17 cellular contexts compared by ENCODE assay signal in the genomic region with DNA sequence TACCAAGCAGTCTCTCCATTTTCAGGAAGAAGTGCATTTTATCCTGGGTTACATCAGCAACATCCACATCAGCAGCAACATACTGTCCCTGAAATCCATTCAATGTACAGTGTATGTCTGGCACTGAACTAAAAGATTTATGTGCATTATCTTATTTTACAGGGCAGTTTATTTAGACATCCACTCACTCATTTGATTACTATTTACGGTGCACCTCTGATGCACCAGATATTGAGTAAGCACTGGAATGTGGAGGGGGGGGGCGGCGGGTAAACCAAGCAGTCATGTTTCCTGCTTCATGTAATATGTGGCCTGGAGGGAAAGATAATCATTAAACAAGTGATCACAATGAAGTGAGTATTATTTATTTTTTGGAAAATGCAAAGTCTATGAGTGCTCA.
DNase-seq lines count a peak whose midpoint lies in the region; ATAC-seq and TF ChIP-seq lines count a peak whose summit lies in the region.
"Had no signal": no experiment of that assay in that cellular context is flagged by ENCODE, and none has a peak within 500 bp of the region (broad histone marks: within the 10 kb centered on the region; RNA-seq: fewer than 3 reads in every experiment).

No MANE protein-coding gene starts in this region.

- peaks cover 7% of the 10 kb centered on the region for H3K9me3 Mint-ChIP-seq in Calu3 (ENCODE audit: low read depth, unreplicated experiment)
- no peaks in the 10 kb centered on the region for H3K9me3 Mint-ChIP-seq in activated naive CD4-positive, alpha-beta T cell treated with anti-CD3 and anti-CD28 coated beads for 36 hours

- H3K4me3 ChIP-seq in PC-3 (ENCODE audit: low read length) (no peak overlapping the region), epithelial cell of esophagus (ENCODE audit: low read length) (no peak overlapping the region), PC-9 (no peak overlapping the region)
- H3K4me3 ChIP-seq: GM12878 had no signal

- no peak overlapping the region for H3K9ac ChIP-seq in PC-3 (ENCODE audit: low read length)
- H3K9ac ChIP-seq: KMS-11 had no signal

- BruUV-seq in Calu3 (replicated peaks; lab: Mats Ljungman, UMichigan) (no TSS peak), PC-3 (replicated peaks; lab: Mats Ljungman, UMichigan) (no TSS peak), PC-9 (replicated peaks; lab: Mats Ljungman, UMichigan) (no TSS peak)

- no peak overlapping the region for H3K27ac ChIP-seq in PC-3 (ENCODE audit: low read length)
- no peak overlapping the region for H3K27ac ChIP-seq in PC-9
- H3K27ac ChIP-seq: KMS-11 had no signal

- H3K9me3 ChIP-seq in PC-3 (ENCODE audit: low read length) (no peaks in the 10 kb centered on the region; the same call in 1 of the 2 replicates), PC-9 (ENCODE audit: insufficient read depth, low read depth) (no peaks in the 10 kb centered on the region)
- H3K9me3 ChIP-seq: Caco-2 had no signal

- H3K36me3 Mint-ChIP-seq in Calu3 (ENCODE audit: insufficient read depth, unreplicated experiment): no peaks in the 10 kb centered on the region
- no peaks in the 10 kb centered on the region for H3K36me3 Mint-ChIP-seq in activated naive CD4-positive, alpha-beta T cell treated with anti-CD3 and anti-CD28 coated beads for 36 hours (ENCODE audit: low read depth)

- no peak overlapping the region for H3K4me3 Mint-ChIP-seq in Calu3 (ENCODE audit: low read depth, unreplicated experiment)
- no peak overlapping the region for H3K4me3 Mint-ChIP-seq in activated naive CD4-positive, alpha-beta T cell treated with anti-CD3 and anti-CD28 coated beads for 36 hours

- H3K4me1 ChIP-seq in PC-3 (ENCODE audit: insufficient read depth, low read length) (no peaks in the 10 kb centered on the region), PC-9 (replicated peaks; ENCODE audit: insufficient read depth) (no peaks in the 10 kb centered on the region)
- H3K4me1 ChIP-seq: Caco-2 had no signal

- no peak overlapping the region for H3K27ac Mint-ChIP-seq in Calu3 (ENCODE audit: unreplicated experiment)
- H3K27ac Mint-ChIP-seq in activated naive CD4-positive, alpha-beta T cell treated with anti-CD3 and anti-CD28 coated beads for 36 hours: no peak overlapping the region

- no peaks in the 10 kb centered on the region for H3F3A ChIP-seq in PC-3 (ENCODE audit: low read length, unreplicated experiment)
- H3F3A ChIP-seq in PC-9 (ENCODE audit: insufficient read depth, low read depth): no peaks in the 10 kb centered on the region

- H4K20me1 ChIP-seq in PC-3 (ENCODE audit: low read length) (no peaks in the 10 kb centered on the region), PC-9 (ENCODE audit: insufficient read depth) (no peaks in the 10 kb centered on the region)

- H3K79me2 ChIP-seq in PC-3 (ENCODE audit: low read length) (no peaks in the 10 kb centered on the region), PC-9 (ENCODE audit: low read depth) (no peaks in the 10 kb centered on the region)

- no peaks in the 10 kb centered on the region for H3K9me2 ChIP-seq in PC-3 (replicated peaks; ENCODE audit: low read length)
- 0 out of 2 replicates have a peak, but pooled peaks cover 7% of the 10 kb centered on the region for H3K9me2 ChIP-seq in PC-9 (ENCODE audit: insufficient read depth)

- H3K27me3 Mint-ChIP-seq in Calu3 (ENCODE audit: unreplicated experiment): no peaks in the 10 kb centered on the region
- H3K27me3 Mint-ChIP-seq in activated naive CD4-positive, alpha-beta T cell treated with anti-CD3 and anti-CD28 coated beads for 36 hours (ENCODE audit: low read depth): no peaks in the 10 kb centered on the region

- CTCF ChIA-PET in Calu3 (lab: Charles Lee) (no interaction called here), PC-3 (lab: Charles Lee) (no interaction called here), PC-9 (lab: Charles Lee) (no interaction called here)
- CTCF ChIA-PET in activated naive CD4-positive, alpha-beta T cell treated with anti-CD3 and anti-CD28 coated beads for 36 hours (lab: Charles Lee): no interaction called here

- TF ChIP-seq CTCF in Calu3 (IDR thresholded peaks at IDR 0.05; ENCODE audit: unreplicated experiment): no peak
- TF ChIP-seq CTCF in PC-3 (conservative IDR thresholded peaks at IDR 0.05; ENCODE audit: low read depth, low read length): no peak
- TF ChIP-seq CTCF in epithelial cell of esophagus (IDR thresholded peaks at IDR 0.05; ENCODE audit: insufficient read depth, low read depth, low read length, missing control alignments): no peak
- no peak for TF ChIP-seq CTCF in PC-9 (conservative IDR thresholded peaks at IDR 0.05)

- H3K36me3 ChIP-seq in PC-3 (ENCODE audit: low read depth, low read length) (no peaks in the 10 kb centered on the region), PC-9 (ENCODE audit: low read depth) (no peaks in the 10 kb centered on the region)

- POLR2A ChIA-PET in PC-3 (lab: Charles Lee; ENCODE audit: unreplicated experiment) (no interaction called here), PC-9 (lab: Charles Lee; ENCODE audit: unreplicated experiment) (no interaction called here)

- H3K27me3 ChIP-seq in PC-3 (ENCODE audit: low read length) (no peaks in the 10 kb centered on the region), PC-9 (ENCODE audit: insufficient read depth, low read depth) (no peaks in the 10 kb centered on the region)

- intact Hi-C loops in Calu3 (cut with micrococcal nuclease; ENCODE audit: unreplicated experiment) (no loop called here), PC-3 (cut with micrococcal nuclease) (no loop called here), PC-9 (cut with micrococcal nuclease; ENCODE audit: unreplicated experiment) (no loop called here)
- intact Hi-C loops in activated naive CD4-positive, alpha-beta T cell treated with anti-CD3 and anti-CD28 coated beads for 36 hours (cut with micrococcal nuclease): no loop called here

- H3K4me2 ChIP-seq in PC-3 (ENCODE audit: low read length): no peak overlapping the region
- H3K4me2 ChIP-seq in PC-9: no peak overlapping the region
- H3K4me2 ChIP-seq: KMS-11 had no signal

- no peak overlapping the region for H2AFZ ChIP-seq in PC-3 (ENCODE audit: low read length)
- H2AFZ ChIP-seq in PC-9: no peak overlapping the region

- H3K4me1 Mint-ChIP-seq in Calu3 (ENCODE audit: low read depth, unreplicated experiment): no peaks in the 10 kb centered on the region
- H3K4me1 Mint-ChIP-seq in activated naive CD4-positive, alpha-beta T cell treated with anti-CD3 and anti-CD28 coated beads for 36 hours (ENCODE audit: low read depth): no peaks in the 10 kb centered on the region

- ATAC-seq in PC-3: no peak
- ATAC-seq in activated CD4-positive, CD25-positive, alpha-beta regulatory T cell treated with anti-CD3 and anti-CD28 coated beads, Interleukin-2, amount 50 U/mL, for 24 hours: no peak
- ATAC-seq: GM12878, Right ventricle myocardium inferior had no signal

- peak; percentile 9 for DNase-seq in Calu3
- DNase-seq in PC-3: peak; percentile 16
- peak; percentile 66 for DNase-seq in epithelial cell of esophagus (ENCODE audit: low read depth)
- DNase-seq in mucosa of gallbladder (ENCODE audit: low spot score): peak; percentile 20
- DNase-seq in activated naive CD4-positive, alpha-beta T cell treated with anti-CD3 and anti-CD28 coated beads for 36 hours: no peak
- no peak for DNase-seq in PC-9
- DNase-seq: Caco-2, GOT3, NCI-H1048, NCI-H1436 treated with DMSO at 0.1 percent for 48 hours, NCI-H2081, NCI-H510A, NCI-H774 had no signal

Comparison
In these comparisons a context has a peak if more than half of its experiments do, and no peak if none do; other contexts are left out.
1. DNase-seq: peak in Calu3 (single experiment), PC-3 (single experiment), epithelial cell of esophagus (single experiment) and mucosa of gallbladder (single experiment); none in activated naive CD4-positive, alpha-beta T cell treated with anti-CD3 and anti-CD28 coated beads for 36 hours (single experiment) and PC-9 (0 of 2).